In the genomic region with DNA sequence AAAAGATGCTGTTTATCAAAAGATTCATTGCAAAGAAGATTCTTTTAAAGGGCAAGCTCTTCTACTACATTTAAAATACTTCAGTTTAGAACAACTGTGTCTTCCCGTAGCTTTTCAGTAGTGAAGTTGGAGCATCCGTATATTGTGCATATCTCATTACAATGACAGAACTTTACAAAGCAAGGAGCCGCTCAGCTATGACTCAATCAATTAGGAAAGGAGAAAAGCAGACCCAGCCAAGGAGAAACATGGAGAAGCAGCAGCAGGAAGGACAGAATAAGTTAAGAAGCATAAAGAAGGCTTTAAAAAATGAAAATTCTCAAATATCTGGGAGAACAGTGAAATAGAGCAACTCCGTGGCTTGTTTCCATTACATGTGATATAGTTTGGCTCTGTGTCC, we compare ENCODE assay signal across 18 cellular contexts.
"Had no signal": no experiment of that assay in that cellular context is flagged by ENCODE, and none has a peak within 500 bp of the region (broad histone marks: within the 10 kb centered on the region; RNA-seq: fewer than 3 reads in every experiment).

No MANE protein-coding gene starts in this region.

- ATAC-seq: activated T-cell treated with anti-CD3 and anti-CD28 coated beads, Interleukin-2, amount 50 U/mL, for 72 hours; gastrocnemius medialis; heart left ventricle; left lung had no signal

- H3K27me3 Mint-ChIP-seq: activated naive CD8-positive, alpha-beta T cell; progenitor cell of endocrine pancreas; stimulated activated naive CD8-positive, alpha-beta T cell treated with anti-CD3 and anti-CD28 coated beads, Interleukin-15, Interleukin-2, amounts not matched to agents 100 ng/mL and 50 ng/mL, for 24 hours had no signal

- H3K27ac Mint-ChIP-seq: activated naive CD8-positive, alpha-beta T cell; activated T-cell treated with anti-CD3 and anti-CD28 coated beads, Interleukin-2, amount 50 U/mL, for 72 hours; progenitor cell of endocrine pancreas; stimulated activated naive CD8-positive, alpha-beta T cell treated with anti-CD3 and anti-CD28 coated beads, Interleukin-15, Interleukin-2, amounts not matched to agents 100 ng/mL and 50 ng/mL, for 24 hours had no signal

- H3K9me3 ChIP-seq: esophagus muscularis mucosa, gastrocnemius medialis, heart left ventricle, left lung, tibial nerve had no signal

- H3K4me1 ChIP-seq: esophagus muscularis mucosa, gastrocnemius medialis, left lung, tibial nerve had no signal

- H3K36me3 ChIP-seq: cardiac muscle cell, esophagus muscularis mucosa, gastrocnemius medialis, heart left ventricle, left lung, tibial nerve had no signal

- H3K27me3 ChIP-seq: esophagus muscularis mucosa, gastrocnemius medialis, heart left ventricle, left lung, tibial nerve had no signal

- DNase-seq: activated CD4-positive, alpha-beta T cell treated with anti-CD3 and anti-CD28 coated beads, Interleukin-2, amount 50 U/mL, for 1 hour; activated CD8-positive, alpha-beta memory T cell treated with anti-CD3 and anti-CD28 coated beads, Interleukin-2, amount 50 U/mL, for 4 hours; activated gamma-delta T cell treated with Interleukin-2 at 50 U/mL for 16 hours; activated T-cell treated with anti-CD3 and anti-CD28 coated beads, Interleukin-2, amount 50 U/mL, for 72 hours; amniotic stem cell; dermis blood vessel endothelial cell; effector memory CD4-positive, alpha-beta T cell; gastrocnemius medialis; heart left ventricle; kidney; left lung; occipital lobe had no signal

- H3K27ac ChIP-seq: cardiac muscle cell, esophagus muscularis mucosa, gastrocnemius medialis, heart left ventricle, left lung, tibial nerve had no signal

- H3K4me3 ChIP-seq: cardiac muscle cell, esophagus muscularis mucosa, gastrocnemius medialis, heart left ventricle, left lung, tibial nerve had no signal

- H3K4me3 Mint-ChIP-seq: activated naive CD8-positive, alpha-beta T cell; activated T-cell treated with anti-CD3 and anti-CD28 coated beads, Interleukin-2, amount 50 U/mL, for 72 hours; stimulated activated naive CD8-positive, alpha-beta T cell treated with anti-CD3 and anti-CD28 coated beads, Interleukin-15, Interleukin-2, amounts not matched to agents 100 ng/mL and 50 ng/mL, for 24 hours had no signal
